Comparison of ENCODE assay signal across 1 cellular context in the genomic region with DNA sequence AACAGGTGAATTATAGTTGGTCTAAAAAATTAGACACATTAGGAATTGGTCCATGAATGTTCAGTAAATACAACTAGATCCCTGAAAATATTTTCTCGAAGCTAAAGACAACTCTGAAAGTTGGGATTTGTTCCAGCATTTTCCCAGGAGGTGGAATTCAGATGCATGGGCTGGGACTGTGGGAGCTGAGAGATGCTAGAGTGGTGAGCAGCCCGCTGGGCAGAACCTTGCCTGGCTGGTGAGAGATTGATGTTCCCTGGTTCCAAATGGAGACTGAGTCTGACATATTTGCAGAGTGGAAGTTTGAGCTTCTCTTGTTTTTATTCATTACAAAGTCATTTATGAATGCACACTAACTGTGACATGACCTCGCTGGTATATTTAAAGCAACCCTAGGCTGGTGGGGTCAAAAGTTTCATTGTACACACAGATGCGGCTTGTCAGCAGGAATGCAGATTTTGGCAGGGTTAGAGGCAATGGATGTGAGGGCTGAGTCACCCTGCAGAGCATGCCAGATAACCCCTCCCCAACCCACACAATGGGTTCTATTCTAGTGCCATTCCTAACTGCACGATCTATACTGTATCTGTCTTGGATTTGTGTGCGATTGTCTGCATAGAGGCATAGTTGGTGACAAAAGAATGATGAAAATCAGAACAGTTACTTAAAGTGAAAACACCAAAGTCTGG.
TF ChIP-seq lines count a peak whose summit lies in the region.

No MANE protein-coding gene starts in this region.

TF ChIP-seq in IMR-90, 13 proteins besides CTCF, POLR2A, EP300 and RAD21 (continued from another document):
- peak; percentile 42; the same call in 1 of the 2 replicates for TF ChIP-seq FOS (IDR thresholded peaks at IDR 0.05; ENCODE audit: low read depth, low read length)
- TF ChIP-seq, protein P1, sequence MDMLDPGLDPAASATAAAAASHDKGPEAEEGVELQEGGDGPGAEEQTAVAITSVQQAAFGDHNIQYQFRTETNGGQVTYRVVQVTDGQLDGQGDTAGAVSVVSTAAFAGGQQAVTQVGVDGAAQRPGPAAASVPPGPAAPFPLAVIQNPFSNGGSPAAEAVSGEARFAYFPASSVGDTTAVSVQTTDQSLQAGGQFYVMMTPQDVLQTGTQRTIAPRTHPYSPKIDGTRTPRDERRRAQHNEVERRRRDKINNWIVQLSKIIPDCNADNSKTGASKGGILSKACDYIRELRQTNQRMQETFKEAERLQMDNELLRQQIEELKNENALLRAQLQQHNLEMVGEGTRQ (IDR thresholded peaks at IDR 0.05; ENCODE audit: low read depth, low read length): no peak
- TF ChIP-seq MAFK (IDR thresholded peaks at IDR 0.05; ENCODE audit: low read depth, low read length): peak; percentile 40; the same call in 1 of the 2 replicates
